ENCODE assay signal across 15 cellular contexts in the genomic region with DNA sequence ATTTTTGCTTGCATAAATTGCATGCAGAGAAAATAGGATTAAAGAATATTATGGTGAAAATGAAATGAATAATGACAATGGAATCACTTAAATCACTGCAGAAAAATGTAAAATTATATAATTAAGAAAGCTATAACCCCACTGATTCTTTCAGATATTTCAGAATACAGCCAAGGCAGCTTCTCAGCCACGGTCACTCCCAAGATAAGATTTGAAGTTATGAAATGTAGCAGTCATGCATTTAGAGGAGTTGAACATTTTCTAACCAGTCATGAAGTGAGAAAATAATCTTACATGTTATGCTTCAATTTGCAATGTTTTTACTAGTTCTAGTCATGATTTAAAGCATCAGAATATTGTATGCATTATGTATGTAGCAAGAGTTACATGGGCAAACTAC. TPM values are rescaled to one million over a fixed set of nuclear protein-coding genes. Genes with fewer than 3 reads are reported as not detected.
A peak's percentile ranks its signal among the peaks of the same experiment; 100 is the strongest.
DNase-seq lines count a peak whose midpoint lies in the region; ATAC-seq, FAIRE-seq and TF ChIP-seq lines count a peak whose summit lies in the region.
"Had no signal": no experiment of that assay in that cellular context is flagged by ENCODE, and none has a peak within 500 bp of the region (broad histone marks: within the 10 kb centered on the region; RNA-seq: fewer than 3 reads in every experiment).

No MANE protein-coding gene starts in this region.

- CTCF ChIA-PET in HepG2 (lab: Yijun Ruan, JAX; ENCODE audit: low intra/inter-chr PET ratio, low total read pairs), result no interaction called here

- H3K4me1 ChIP-seq in HepG2 (ENCODE audit: insufficient read depth, low read length) (peaks cover 37% of the 10 kb centered on the region), right lobe of liver (no peaks in the 10 kb centered on the region), adipocyte (ENCODE audit: control insufficient read depth, insufficient read depth, low read length) (peaks cover 41% of the 10 kb centered on the region)
- H3K4me1 ChIP-seq: BLaER1 treated with 17β-estradiol and CSF1 and Interleukin-3, amounts not matched to agents 10 nM and 100 nM had no signal

- H3K9ac ChIP-seq in HepG2 (ENCODE audit: insufficient read depth, low read depth, low read length) (no peak overlapping the region), adipocyte (ENCODE audit: low read length) (no peak overlapping the region)
- H3K9ac ChIP-seq: BLaER1 treated with 17β-estradiol and CSF1 and Interleukin-3, amounts not matched to agents 10 nM and 100 nM had no signal

- H3K4me2 ChIP-seq in HepG2 (ENCODE audit: low read depth, low read length), result peak overlapping the region; percentile 9; the same call in 1 of the 2 replicates
- H3K4me2 ChIP-seq: BLaER1 treated with 17β-estradiol and CSF1 and Interleukin-3, amounts not matched to agents 10 nM and 100 nM had no signal

- no peaks in the 10 kb centered on the region for H3K9me3 ChIP-seq in HepG2 (ENCODE audit: low read length)
- H3K9me3 ChIP-seq in right lobe of liver, result no peaks in the 10 kb centered on the region
- H3K9me3 ChIP-seq in adipocyte (ENCODE audit: control insufficient read depth, low read length), result no peaks in the 10 kb centered on the region
- H3K9me3 ChIP-seq: BLaER1 treated with 17β-estradiol and CSF1 and Interleukin-3, amounts not matched to agents 10 nM and 100 nM had no signal

- intact Hi-C loops in HepG2 (cut with micrococcal nuclease; ENCODE audit: unreplicated experiment) (no loop called here), right lobe of liver (cut with DNase I) (no loop called here)

- TF ChIP-seq POLR2A in HepG2 (IDR thresholded peaks at IDR 0.05; ENCODE audit: insufficient read depth in 1 of 2, low read depth in 2 of 2, low read length in 2 of 2) (no peak), right lobe of liver (IDR thresholded peaks at IDR 0.05) (no peak)

- TF ChIP-seq RAD21 in HepG2 (CRISPR knock-in tag; IDR thresholded peaks at IDR 0.05), result no peak

- H3K4me3 ChIP-seq in HepG2 (replicated peaks in 1 of 3; ENCODE audit: insufficient read depth in 1 of 3, low read depth in 2 of 3, low read length in 3 of 3) (no peak overlapping the region), right lobe of liver (no peak overlapping the region), adipocyte (ENCODE audit: low read length) (no peak overlapping the region)
- H3K4me3 ChIP-seq: BLaER1 treated with 17β-estradiol and CSF1 and Interleukin-3, amounts not matched to agents 10 nM and 100 nM; GM12878 had no signal

- TF ChIP-seq CTCF in HepG2 (CRISPR knock-in tag; IDR thresholded peaks at IDR 0.05) (no peak), right lobe of liver (IDR thresholded peaks at IDR 0.05) (no peak), omental fat pad (IDR thresholded peaks at IDR 0.05) (no peak)

- H3K36me3 ChIP-seq in HepG2 (replicated peaks in 1 of 2; ENCODE audit: control insufficient read depth in 1 of 2, insufficient read depth in 2 of 2, low read length in 2 of 2) (peaks cover 0 to 12% of the 10 kb centered on the region in 2 experiments; a peak in 4 of 5 replicates), right lobe of liver (no peaks in the 10 kb centered on the region), adipocyte (ENCODE audit: control insufficient read depth, insufficient read depth, low read length, severe bottlenecking) (no peaks in the 10 kb centered on the region)
- H3K36me3 ChIP-seq: BLaER1 treated with 17β-estradiol and CSF1 and Interleukin-3, amounts not matched to agents 10 nM and 100 nM had no signal

- WGBS in HepG2 (ENCODE audit: low lambda C conversion rate), result 95% methylated on average over 1 of the region's 1 CpG
- 73% methylated on average over 1 of the region's 1 CpG for WGBS in right lobe of liver (ENCODE audit: insufficient coverage, low coverage, low lambda C conversion rate, missing lambda C conversion rate)

- ATAC-seq in HepG2 (no peak), right lobe of liver (no peak), omental fat pad (ENCODE audit: low FRiP score) (peak; percentile 69), HG02588 (IDR thresholded peaks at IDR 0.05; ENCODE audit: unreplicated experiment) (no peak)
- ATAC-seq: CD8-positive, alpha-beta T cell; GM12878 had no signal

- BruUV-seq in HepG2 (replicated peaks; lab: Mats Ljungman, UMichigan), result no TSS peak

- H3K79me2 ChIP-seq in HepG2 (ENCODE audit: insufficient read depth, low read length), result peaks cover 24% of the 10 kb centered on the region

- DNase-seq in HepG2 (ENCODE audit: low spot score), result no peak
- no peak for DNase-seq in right lobe of liver
- peak; percentile 42 for DNase-seq in adipocyte (ENCODE audit: low read depth)
- DNase-seq in omental fat pad (ENCODE audit: low spot score), result no peak
- DNase-seq in stimulated activated CD4-positive, alpha-beta T cell treated with anti-CD3 and anti-CD28 coated beads, Interleukin-1b, Interleukin-23, amount 100 ng/mL, for 48 hours, result no peak
- DNase-seq: Calu3; CD8-positive, alpha-beta T cell; DMS79 treated with DMSO at 0.1 percent for 48 hours; GF-D8; H9; IMR-90 had no signal

- no peak overlapping the region for H2AFZ ChIP-seq in HepG2 (ENCODE audit: low read length)

- H4K20me1 ChIP-seq in HepG2 (ENCODE audit: insufficient read depth, low read length), result no peaks in the 10 kb centered on the region
- H4K20me1 ChIP-seq: BLaER1 treated with 17β-estradiol and CSF1 and Interleukin-3, amounts not matched to agents 10 nM and 100 nM had no signal

- POLR2A ChIA-PET in HepG2 (lab: Yijun Ruan, JAX), result no interaction called here

- TF ChIP-seq EP300 in HepG2 (IDR thresholded peaks at IDR 0.05; ENCODE audit: low read depth in 2 of 2, low read length in 2 of 2) (no peak), HepG2 (CRISPR knock-in tag; IDR thresholded peaks at IDR 0.05; ENCODE audit: borderline replicate concordance) (no peak)

- H3K27ac ChIP-seq in HepG2 (ENCODE audit: extremely low read length, insufficient read depth, low read length) (no peak overlapping the region), right lobe of liver (no peak overlapping the region)
- H3K27ac ChIP-seq: BLaER1 treated with 17β-estradiol and CSF1 and Interleukin-3, amounts not matched to agents 10 nM and 100 nM had no signal

- no peak for FAIRE-seq in HepG2 (lab: Jason Lieb, UNC)
- FAIRE-seq: GM12878, H1 had no signal

- in situ Hi-C loops in HepG2 (cut with HindIII; ENCODE audit: extremely low pct_ligation_motif_present, low pct_unique_long_range_greater_than_20kb), result no loop called here

- H3K27me3 ChIP-seq in HepG2 (ENCODE audit: control insufficient read depth in 1 of 2, insufficient read depth in 2 of 2, low read length in 2 of 2) (no peaks in the 10 kb centered on the region), right lobe of liver (no peaks in the 10 kb centered on the region), adipocyte (replicated peaks; ENCODE audit: control insufficient read depth, insufficient read depth, low read length) (no peaks in the 10 kb centered on the region)
- H3K27me3 ChIP-seq: BLaER1 treated with 17β-estradiol and CSF1 and Interleukin-3, amounts not matched to agents 10 nM and 100 nM had no signal

TF ChIP-seq in HepG2, 621 proteins besides CTCF, POLR2A, EP300 and RAD21:
- TF ChIP-seq KLF16 (CRISPR knock-in tag; IDR thresholded peaks at IDR 0.05) (no peak), MXD4 (CRISPR knock-in tag; IDR thresholded peaks at IDR 0.05) (no peak), ZBTB20 (CRISPR knock-in tag; IDR thresholded peaks at IDR 0.05; ENCODE audit: borderline replicate concordance, low read depth) (no peak), SMC3 (IDR thresholded peaks at IDR 0.05; ENCODE audit: low read length) (no peak), TOE1 (CRISPR knock-in tag; IDR thresholded peaks at IDR 0.05) (no peak), ZFP41 (CRISPR knock-in tag; IDR thresholded peaks at IDR 0.05; ENCODE audit: borderline replicate concordance) (no peak), NFIC (IDR thresholded peaks at IDR 0.05; ENCODE audit: low read length) (no peak), ZNF605 (CRISPR knock-in tag; IDR thresholded peaks at IDR 0.05) (no peak), ERF (CRISPR knock-in tag; IDR thresholded peaks at IDR 0.05) (no peak), PHF8 (CRISPR knock-in tag; IDR thresholded peaks at IDR 0.05) (no peak)
- TF ChIP-seq, protein P1, sequence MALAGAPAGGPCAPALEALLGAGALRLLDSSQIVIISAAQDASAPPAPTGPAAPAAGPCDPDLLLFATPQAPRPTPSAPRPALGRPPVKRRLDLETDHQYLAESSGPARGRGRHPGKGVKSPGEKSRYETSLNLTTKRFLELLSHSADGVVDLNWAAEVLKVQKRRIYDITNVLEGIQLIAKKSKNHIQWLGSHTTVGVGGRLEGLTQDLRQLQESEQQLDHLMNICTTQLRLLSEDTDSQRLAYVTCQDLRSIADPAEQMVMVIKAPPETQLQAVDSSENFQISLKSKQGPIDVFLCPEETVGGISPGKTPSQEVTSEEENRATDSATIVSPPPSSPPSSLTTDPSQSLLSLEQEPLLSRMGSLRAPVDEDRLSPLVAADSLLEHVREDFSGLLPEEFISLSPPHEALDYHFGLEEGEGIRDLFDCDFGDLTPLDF (CRISPR knock-in tag; IDR thresholded peaks at IDR 0.05), result no peak

RNA-seq across cellular contexts. Expression of a gene that starts 13.3 kb away (rescaled TPM):
- total RNA-seq in HepG2 (2016; rRNA removed; fragmentation: Illumina TruSeq; extraction: Trizol) (42.4 and 68.9 TPM in 2 replicates), right lobe of liver (1 to 10 TPM; 5.0 to 9.9 (median 5.7) TPM), omental fat pad (10 to 100 TPM; 22.4 to 60.5 (median 36.4) TPM)
- 7.3 TPM in 2 replicates for total RNA-seq in HepG2 (2016; cell fraction: cytosol; rRNA removed; fragmentation: Illumina TruSeq; extraction: Trizol; ENCODE audit: low read depth)
- 36.6 and 64.1 TPM in 2 replicates for total RNA-seq in HepG2 (2016; cell fraction: insoluble cytoplasmic fraction; rRNA removed; fragmentation: Illumina TruSeq; extraction: Trizol)
- 13.6 and 62.2 TPM in 2 replicates for total RNA-seq in HepG2 (2016; cell fraction: membrane; rRNA removed; fragmentation: Illumina TruSeq; extraction: Trizol)
- total RNA-seq in HepG2 (2016; cell fraction: nucleus; rRNA removed; fragmentation: Illumina TruSeq; extraction: Trizol), result 117 and 122 TPM in 2 replicates
- polyA plus RNA-seq in HepG2 (2011; rRNA removed), result 55.9 and 56.7 TPM in 2 replicates
- 28.0 and 47.5 TPM in 2 replicates for polyA plus RNA-seq in HepG2 (2011; cell fraction: cytosol; rRNA removed)
- polyA plus RNA-seq in HepG2 (2011; cell fraction: nucleus; rRNA removed), result 39.0 and 50.9 TPM in 2 replicates
- 55.3 and 86.1 TPM in 2 replicates for polyA plus RNA-seq in HepG2 (2012)
- polyA plus RNA-seq in HepG2 (2016; cell fraction: cytosol; fragmentation: Illumina TruSeq; extraction: Trizol; ENCODE audit: low read depth), result 2.6 and 3.2 TPM in 2 replicates
- 36.0 and 37.9 TPM in 2 replicates for polyA plus RNA-seq in HepG2 (2016; cell fraction: insoluble cytoplasmic fraction; fragmentation: Illumina TruSeq; extraction: Trizol; ENCODE audit: low read depth)
- 7.2 and 7.6 TPM in 2 replicates for polyA plus RNA-seq in HepG2 (2016; cell fraction: membrane; fragmentation: Illumina TruSeq; extraction: Trizol; ENCODE audit: low read depth)
- polyA plus RNA-seq in HepG2 (2016; cell fraction: nucleus; fragmentation: Illumina TruSeq; extraction: Trizol; ENCODE audit: insufficient read depth, low read depth), result 24.9 and 26.8 TPM in 2 replicates
- 1.6 and 88.7 TPM in 2 replicates for polyA minus RNA-seq in HepG2 (2011; rRNA and poly(A)+ RNA removed; ENCODE audit: low replicate concordance)
- polyA minus RNA-seq in HepG2 (2011; cell fraction: cytosol; rRNA and poly(A)+ RNA removed), result 58.0 and 80.2 TPM in 2 replicates
- 775 and 905 TPM in 2 replicates for polyA minus RNA-seq in HepG2 (2011; cell fraction: nucleus; rRNA and poly(A)+ RNA removed)
